ENCODE assay signal across 8 cellular contexts in the genomic region with DNA sequence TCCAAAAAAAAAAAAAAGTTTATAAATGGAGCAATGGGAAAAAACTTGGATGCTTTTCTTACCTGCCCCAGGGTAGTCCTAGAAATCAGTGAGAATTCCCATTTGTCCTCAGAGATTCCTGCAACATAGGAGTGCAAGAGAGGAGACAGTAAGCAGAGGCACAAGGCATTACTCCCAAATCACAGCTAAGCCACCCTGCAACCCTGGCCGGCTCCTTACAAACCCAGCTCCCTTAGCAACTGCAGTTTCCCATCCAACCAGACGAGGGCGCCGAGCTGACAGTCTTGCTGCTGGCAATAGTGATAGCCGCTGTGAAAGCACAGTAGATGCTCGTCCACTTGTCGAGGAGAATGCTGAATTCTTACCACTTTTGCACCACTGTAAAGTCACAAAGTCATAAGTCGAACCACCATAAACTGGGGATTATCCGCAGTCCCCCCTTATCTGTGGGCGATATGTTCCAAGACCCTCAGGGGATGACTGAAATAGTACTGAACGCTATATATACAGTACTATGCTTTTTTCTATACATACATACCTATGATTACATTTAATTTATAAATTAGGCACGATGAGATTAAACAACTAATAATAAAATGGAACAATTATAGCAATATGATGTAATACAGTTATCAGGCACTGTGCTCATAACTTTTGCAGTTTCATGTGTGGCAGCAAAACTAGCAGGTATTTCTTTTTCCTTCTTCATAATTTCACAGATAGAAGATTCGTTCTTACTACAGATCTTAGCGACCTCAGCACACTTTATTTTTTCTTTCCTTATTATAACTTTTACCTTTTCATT. TPM values are rescaled to one million over a fixed set of nuclear protein-coding genes. Genes with fewer than 3 reads are reported as not detected.
DNase-seq lines count a peak whose midpoint lies in the region; ATAC-seq and TF ChIP-seq lines count a peak whose summit lies in the region.

No MANE protein-coding gene starts in this region.

- H3K27ac Mint-ChIP-seq in naive thymus-derived CD8-positive, alpha-beta T cell, result no peak overlapping the region
- no peak overlapping the region for H3K27ac Mint-ChIP-seq in stimulated activated effector memory CD8-positive, alpha-beta T cell treated with anti-CD3 and anti-CD28 coated beads, Interleukin-12 subunit alpha, Interleukin-12 subunit beta, amount 100 ng/mL, for 72 hours

- H3K4me3 ChIP-seq in OCI-LY3 (ENCODE audit: low read length), result no peak overlapping the region

- H3K9me3 ChIP-seq in OCI-LY3 (ENCODE audit: insufficient read depth, low read length), result no peaks in the 10 kb centered on the region

- H2AFZ ChIP-seq in OCI-LY3 (ENCODE audit: low read depth, low read length), result no peak overlapping the region

- no peaks in the 10 kb centered on the region for H3K36me3 ChIP-seq in OCI-LY3 (replicated peaks; ENCODE audit: low read depth, low read length)

- DNase-seq in GDM1 (lab: John Stamatoyannopoulos, UW), result peak; percentile 63
- peak; percentile 89 for DNase-seq in activated CD8-positive, alpha-beta memory T cell treated with anti-CD3 and anti-CD28 coated beads, Interleukin-2, amount 50 U/mL, for 4 hours
- peak; percentile 87 to 92 for DNase-seq in erythroblast (lab: John Stamatoyannopoulos, UW)
- DNase-seq in naive thymus-derived CD8-positive, alpha-beta T cell, result peak; percentile 69 to 91 (median 80)
- DNase-seq in stimulated activated effector memory CD8-positive, alpha-beta T cell treated with anti-CD3 and anti-CD28 coated beads, Interleukin-12 subunit alpha, Interleukin-12 subunit beta, amount 100 ng/mL, for 72 hours (ENCODE audit: low spot score in 2 of 2), result peak; percentile 85 to 94

- H3K4me2 ChIP-seq in OCI-LY3 (ENCODE audit: low read length), result peak overlapping the region; percentile 69

- peaks cover 2% of the 10 kb centered on the region; the same call in 1 of the 2 replicates for H3K79me2 ChIP-seq in OCI-LY3 (ENCODE audit: low read length)

- POLR2A ChIA-PET in naive thymus-derived CD8-positive, alpha-beta T cell (lab: Charles Lee), result interaction anchor here (0.7 to 2.0 kb wide), 7 partner anchors 27 to 811 kb away, joined by 3 to 7 read pairs (median 4); a partner anchor contains a TSS

- H3K36me3 Mint-ChIP-seq in naive thymus-derived CD8-positive, alpha-beta T cell, result peaks cover 0 to 18% (median 0%) of the 10 kb centered on the region in 3 donors
- H3K36me3 Mint-ChIP-seq in stimulated activated effector memory CD8-positive, alpha-beta T cell treated with anti-CD3 and anti-CD28 coated beads, Interleukin-12 subunit alpha, Interleukin-12 subunit beta, amount 100 ng/mL, for 72 hours, result peaks cover 41% of the 10 kb centered on the region

- ATAC-seq in naive thymus-derived CD8-positive, alpha-beta T cell, result peak; percentile 95 to 99
- peak; percentile 91 for ATAC-seq in stimulated activated effector memory CD8-positive, alpha-beta T cell treated with anti-CD3 and anti-CD28 coated beads, Interleukin-12 subunit alpha, Interleukin-12 subunit beta, amount 100 ng/mL, for 72 hours
- no peak for ATAC-seq in GM19328 (IDR thresholded peaks at IDR 0.05; ENCODE audit: unreplicated experiment)

- H3K9ac ChIP-seq in OCI-LY3 (ENCODE audit: low read length), result no peak overlapping the region

- no peaks in the 10 kb centered on the region for H3K27me3 Mint-ChIP-seq in naive thymus-derived CD8-positive, alpha-beta T cell

- H4K20me1 ChIP-seq in OCI-LY3 (ENCODE audit: insufficient read depth, low read length), result no peaks in the 10 kb centered on the region

- TF ChIP-seq POLR2A in erythroblast (IDR thresholded peaks at IDR 0.05; ENCODE audit: low read length), result no peak

- TF ChIP-seq RAD21 in Ishikawa (IDR thresholded peaks at IDR 0.05; ENCODE audit: low read depth), result peak; percentile 84

- H3K27me3 ChIP-seq in OCI-LY3 (ENCODE audit: low read depth, low read length), result no peaks in the 10 kb centered on the region

- peaks cover 3 to 33% (median 18%) of the 10 kb centered on the region in 4 donors for H3K4me1 Mint-ChIP-seq in naive thymus-derived CD8-positive, alpha-beta T cell
- peaks cover 6% of the 10 kb centered on the region for H3K4me1 Mint-ChIP-seq in stimulated activated effector memory CD8-positive, alpha-beta T cell treated with anti-CD3 and anti-CD28 coated beads, Interleukin-12 subunit alpha, Interleukin-12 subunit beta, amount 100 ng/mL, for 72 hours

- peak; percentile 86 for TF ChIP-seq CTCF in OCI-LY3 (IDR thresholded peaks at IDR 0.05; ENCODE audit: low read depth, low read length)

- TF ChIP-seq EP300 in Ishikawa (IDR thresholded peaks at IDR 0.05; ENCODE audit: borderline replicate concordance), result no peak

- H3K9me3 Mint-ChIP-seq in naive thymus-derived CD8-positive, alpha-beta T cell, result no peaks in the 10 kb centered on the region
- no peaks in the 10 kb centered on the region for H3K9me3 Mint-ChIP-seq in stimulated activated effector memory CD8-positive, alpha-beta T cell treated with anti-CD3 and anti-CD28 coated beads, Interleukin-12 subunit alpha, Interleukin-12 subunit beta, amount 100 ng/mL, for 72 hours

- no peaks in the 10 kb centered on the region for H3K4me1 ChIP-seq in OCI-LY3 (ENCODE audit: low read length)

- no peak overlapping the region for H3K27ac ChIP-seq in OCI-LY3 (ENCODE audit: low read length)

- no peak overlapping the region for H3K4me3 Mint-ChIP-seq in naive thymus-derived CD8-positive, alpha-beta T cell
- H3K4me3 Mint-ChIP-seq in stimulated activated effector memory CD8-positive, alpha-beta T cell treated with anti-CD3 and anti-CD28 coated beads, Interleukin-12 subunit alpha, Interleukin-12 subunit beta, amount 100 ng/mL, for 72 hours, result no peak overlapping the region

TF ChIP-seq in Ishikawa, 13 proteins besides CTCF, POLR2A, EP300 and RAD21:
- no peak for TF ChIP-seq TAF1 (IDR thresholded peaks at IDR 0.05; ENCODE audit: low read depth)
- TF ChIP-seq YY1 (IDR thresholded peaks at IDR 0.05; ENCODE audit: low read depth), result no peak
- TF ChIP-seq, protein P1, sequence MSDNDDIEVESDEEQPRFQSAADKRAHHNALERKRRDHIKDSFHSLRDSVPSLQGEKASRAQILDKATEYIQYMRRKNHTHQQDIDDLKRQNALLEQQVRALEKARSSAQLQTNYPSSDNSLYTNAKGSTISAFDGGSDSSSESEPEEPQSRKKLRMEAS (IDR thresholded peaks at IDR 0.05), result no peak
- TF ChIP-seq FOXM1 (IDR thresholded peaks at IDR 0.05; ENCODE audit: borderline replicate concordance, low read depth), result no peak
- no peak for TF ChIP-seq CREB1 (IDR thresholded peaks at IDR 0.05; ENCODE audit: low read depth)
- TF ChIP-seq TEAD4 (IDR thresholded peaks at IDR 0.05), result no peak

RNA-seq across cellular contexts. Expression of a gene that starts 6.0 kb away (rescaled TPM):
- 10 to 100 TPM; 79.1 to 86.6 TPM for total RNA-seq in naive thymus-derived CD8-positive, alpha-beta T cell
- polyA plus RNA-seq in naive thymus-derived CD8-positive, alpha-beta T cell, result 10 to 100 TPM; 68.1 to 80.6 (median 74.3) TPM

RNA-seq across cellular contexts. Expression of a gene that starts 18.7 kb away (rescaled TPM):
- 10 to 100 TPM; 52.9 to 62.5 TPM for total RNA-seq in naive thymus-derived CD8-positive, alpha-beta T cell
- polyA plus RNA-seq in naive thymus-derived CD8-positive, alpha-beta T cell, result 100 to 1,000 TPM in 2 of 3 donors, 10 to 100 TPM in 1; 90.3 to 104 (median 101) TPM

RNA-seq across cellular contexts. Expression of a gene that starts 28.3 kb away (rescaled TPM):
- total RNA-seq in naive thymus-derived CD8-positive, alpha-beta T cell, result 1 to 10 TPM; 8.4 to 8.7 TPM
- 10 to 100 TPM in 2 of 3 donors, 1 to 10 TPM in 1; 8.0 to 12.7 (median 12.3) TPM for polyA plus RNA-seq in naive thymus-derived CD8-positive, alpha-beta T cell

RNA-seq across cellular contexts. Expression of a gene that starts 29.0 kb away (rescaled TPM):
- 10 to 100 TPM; 27.0 to 27.6 TPM for total RNA-seq in naive thymus-derived CD8-positive, alpha-beta T cell
- 10 to 100 TPM; 17.0 to 26.4 (median 19.1) TPM for polyA plus RNA-seq in naive thymus-derived CD8-positive, alpha-beta T cell

RNA-seq across cellular contexts. Expression of a gene that starts 53.0 kb away (rescaled TPM):
- total RNA-seq in naive thymus-derived CD8-positive, alpha-beta T cell, result 10 to 100 TPM; 32.0 to 37.7 TPM
- 10 to 100 TPM; 25.9 to 37.9 (median 34.3) TPM for polyA plus RNA-seq in naive thymus-derived CD8-positive, alpha-beta T cell
